In the genomic region with DNA sequence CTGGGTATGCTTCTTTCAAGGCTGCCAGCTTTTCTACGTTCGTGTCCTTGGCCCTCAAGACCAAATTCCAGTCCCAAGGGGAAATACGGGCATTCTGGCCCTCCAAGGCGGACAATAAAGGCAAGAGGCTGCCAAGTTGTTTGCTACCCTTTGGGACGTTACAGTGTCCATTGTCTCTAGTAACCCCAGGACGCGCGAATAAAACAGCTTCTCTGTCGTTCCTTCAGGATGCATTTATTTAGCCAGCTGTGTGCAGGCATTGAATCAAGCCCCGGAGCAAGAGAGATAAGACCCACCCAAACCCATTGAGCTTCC, we compare ENCODE assay signal across 8 cellular contexts. TPM values are rescaled to one million over a fixed set of nuclear protein-coding genes. Genes with fewer than 3 reads are reported as not detected.
DNase-seq lines count a peak whose midpoint lies in the region; ATAC-seq and TF ChIP-seq lines count a peak whose summit lies in the region.

No MANE protein-coding gene starts in this region.

- H3K27me3 ChIP-seq in body of pancreas (no peaks in the 10 kb centered on the region), mesendoderm (ENCODE audit: insufficient read depth, low read length, poor library complexity) (no peaks in the 10 kb centered on the region)

- H3K27ac ChIP-seq in body of pancreas, result peak overlapping the region; percentile 77 to 92 (median 92)
- H3K27ac ChIP-seq in mesendoderm (ENCODE audit: low read depth, low read length), result peak overlapping the region; percentile 66
- H3K27ac ChIP-seq in urinary bladder (ENCODE audit: low read depth), result no peak overlapping the region

- H4K5ac ChIP-seq in mesendoderm (ENCODE audit: low read length), result no peak overlapping the region

- no peak overlapping the region for H4K8ac ChIP-seq in mesendoderm (ENCODE audit: low read depth, low read length)

- H3K27ac Mint-ChIP-seq in activated naive CD4-positive, alpha-beta T cell treated with anti-CD3 and anti-CD28 coated beads, Interleukin-2, amount 50 U/mL, for 24 hours, result peak overlapping the region; percentile 95

- H2BK5ac ChIP-seq in mesendoderm (ENCODE audit: low read length), result peak overlapping the region; percentile 52

- H3K4me1 ChIP-seq in body of pancreas (peaks cover 26% of the 10 kb centered on the region), mesendoderm (ENCODE audit: control insufficient read depth, low read depth, low read length) (peaks cover 3% of the 10 kb centered on the region), urinary bladder (ENCODE audit: insufficient read depth) (peaks cover 4% of the 10 kb centered on the region)

- no peaks in the 10 kb centered on the region for H3K27me3 Mint-ChIP-seq in activated naive CD4-positive, alpha-beta T cell treated with anti-CD3 and anti-CD28 coated beads, Interleukin-2, amount 50 U/mL, for 24 hours

- H3K36me3 ChIP-seq in body of pancreas (replicated peaks in 1 of 2; ENCODE audit: insufficient read depth in 1 of 2, low read depth in 2 of 2) (no peaks in the 10 kb centered on the region), mesendoderm (ENCODE audit: control insufficient read depth, insufficient read depth, low read length) (no peaks in the 10 kb centered on the region), urinary bladder (ENCODE audit: insufficient read depth) (no peaks in the 10 kb centered on the region)

- H3K9me3 ChIP-seq in body of pancreas, result no peaks in the 10 kb centered on the region

- DNase-seq in activated naive CD4-positive, alpha-beta T cell (lab: John Stamatoyannopoulos, UW), result no peak
- DNase-seq in body of pancreas (no peak), mesendoderm (no peak), Kasumi-1 (lab: John Stamatoyannopoulos, UW) (no peak), iPS-NIHi11 (ENCODE audit: low spot score) (no peak)

- H2BK15ac ChIP-seq in mesendoderm (replicated peaks; ENCODE audit: low read depth), result no peak overlapping the region

- WGBS in body of pancreas, 2 donors, result 0% methylated on average over 10 of the region's 10 CpGs
- no CpG with 5 or more reads among the region's 10 CpGs for WGBS in mesendoderm (ENCODE audit: extremely low coverage, insufficient coverage, low lambda C conversion rate)
- 0% methylated on average over 10 of the region's 10 CpGs for WGBS in urinary bladder

- peak overlapping the region; percentile 37 for H3K23ac ChIP-seq in mesendoderm (ENCODE audit: low read length)

- ATAC-seq in body of pancreas (no peak), HG03095 (IDR thresholded peaks at IDR 0.05; ENCODE audit: unreplicated experiment) (no peak)

- no peak for TF ChIP-seq POLR2A in body of pancreas (IDR thresholded peaks at IDR 0.05)

- H3K9me3 Mint-ChIP-seq in activated naive CD4-positive, alpha-beta T cell treated with anti-CD3 and anti-CD28 coated beads, Interleukin-2, amount 50 U/mL, for 24 hours, result no peaks in the 10 kb centered on the region

- H2BK120ac ChIP-seq in mesendoderm (ENCODE audit: low read depth, low read length), result no peak overlapping the region

- H3K9ac ChIP-seq in mesendoderm (ENCODE audit: low read length), result peak overlapping the region; percentile 93

- peak overlapping the region; percentile 39 for H3K4ac ChIP-seq in mesendoderm (ENCODE audit: low read depth, low read length)

- H3K79me2 ChIP-seq in mesendoderm (ENCODE audit: control insufficient read depth, insufficient read depth, low read length), result no peaks in the 10 kb centered on the region

- peak overlapping the region; percentile 79 for H3K4me3 Mint-ChIP-seq in activated naive CD4-positive, alpha-beta T cell treated with anti-CD3 and anti-CD28 coated beads, Interleukin-2, amount 50 U/mL, for 24 hours

- H3K4me2 ChIP-seq in mesendoderm (ENCODE audit: low read length), result peak overlapping the region; percentile 73

- peaks cover 4% of the 10 kb centered on the region for H3K79me1 ChIP-seq in mesendoderm (ENCODE audit: low read length)

- H3K56ac ChIP-seq in mesendoderm (ENCODE audit: low read length), result peak overlapping the region; percentile 97

- H3K18ac ChIP-seq in mesendoderm (ENCODE audit: low read length), result peak overlapping the region; percentile 64

- H3K4me1 Mint-ChIP-seq in activated naive CD4-positive, alpha-beta T cell treated with anti-CD3 and anti-CD28 coated beads, Interleukin-2, amount 50 U/mL, for 24 hours, result peaks cover 39% of the 10 kb centered on the region

- peak overlapping the region; percentile 45 to 88 for H3K4me3 ChIP-seq in body of pancreas
- H3K4me3 ChIP-seq in mesendoderm (ENCODE audit: low read length), result peak overlapping the region; percentile 94
- peak overlapping the region; percentile 80 for H3K4me3 ChIP-seq in urinary bladder (ENCODE audit: low read depth, low read length)

- peaks cover 4% of the 10 kb centered on the region for H3K36me3 Mint-ChIP-seq in activated naive CD4-positive, alpha-beta T cell treated with anti-CD3 and anti-CD28 coated beads, Interleukin-2, amount 50 U/mL, for 24 hours

- no peak overlapping the region for H2AK5ac ChIP-seq in mesendoderm (ENCODE audit: low read length)

- TF ChIP-seq CTCF in body of pancreas (IDR thresholded peaks at IDR 0.05), result no peak

- intact Hi-C loops in body of pancreas (cut with DNase I), result loop anchor here (5.0 kb wide), 1 partner anchor 51 kb away; no protein-coding TSS in a partner anchor

RNA-seq across cellular contexts. Expression of a gene that starts 0.6 kb away (rescaled TPM):
- total RNA-seq in body of pancreas, result 10 to 100 TPM in 1 of 2 donors, not detected in 1; 16.9 TPM
- 51.3 TPM for polyA plus RNA-seq in mesendoderm (2013, experiment 1 of 2)
- polyA plus RNA-seq in mesendoderm (2013, experiment 2 of 2), result 51.7 TPM
- 14.5 TPM for total RNA-seq in urinary bladder
- polyA plus RNA-seq in urinary bladder, result 38.7 TPM

RNA-seq across cellular contexts. Expression of a gene that starts 25.6 kb away (rescaled TPM):
- total RNA-seq in body of pancreas (10 to 100 TPM; 11.9 to 18.5 TPM), urinary bladder (4.8 TPM)
- 32.5 TPM for polyA plus RNA-seq in mesendoderm (2013, experiment 1 of 2)
- 31.7 TPM for polyA plus RNA-seq in mesendoderm (2013, experiment 2 of 2)
- polyA plus RNA-seq in urinary bladder, result 14.2 TPM

RNA-seq across cellular contexts. Expression of a gene that starts 33.7 kb away (rescaled TPM):
- total RNA-seq in body of pancreas (100 to 1,000 TPM; 105 to 131 TPM), urinary bladder (136 TPM)
- polyA plus RNA-seq in mesendoderm (2013, experiment 1 of 2), result 592 TPM
- polyA plus RNA-seq in mesendoderm (2013, experiment 2 of 2), result 600 TPM
- 334 TPM for polyA plus RNA-seq in urinary bladder

RNA-seq across cellular contexts. Expression of a gene that starts 34.0 kb away (rescaled TPM):
- total RNA-seq in body of pancreas (10 to 100 TPM; 11.2 to 12.7 TPM), urinary bladder (15.4 TPM)
- polyA plus RNA-seq in mesendoderm (2013, experiment 1 of 2), result 39.4 TPM
- polyA plus RNA-seq in mesendoderm (2013, experiment 2 of 2), result 37.9 TPM
- 29.1 TPM for polyA plus RNA-seq in urinary bladder

RNA-seq across cellular contexts. Expression of a gene that starts 40.5 kb away (rescaled TPM):
- total RNA-seq in body of pancreas (100 to 1,000 TPM; 157 to 164 TPM), urinary bladder (5.7 TPM)
- polyA plus RNA-seq in mesendoderm (2013, experiment 1 of 2), result 5.3 TPM
- polyA plus RNA-seq in mesendoderm (2013, experiment 2 of 2), result 5.6 TPM
- polyA plus RNA-seq in urinary bladder, result 13.4 TPM
